In the genomic region with DNA sequence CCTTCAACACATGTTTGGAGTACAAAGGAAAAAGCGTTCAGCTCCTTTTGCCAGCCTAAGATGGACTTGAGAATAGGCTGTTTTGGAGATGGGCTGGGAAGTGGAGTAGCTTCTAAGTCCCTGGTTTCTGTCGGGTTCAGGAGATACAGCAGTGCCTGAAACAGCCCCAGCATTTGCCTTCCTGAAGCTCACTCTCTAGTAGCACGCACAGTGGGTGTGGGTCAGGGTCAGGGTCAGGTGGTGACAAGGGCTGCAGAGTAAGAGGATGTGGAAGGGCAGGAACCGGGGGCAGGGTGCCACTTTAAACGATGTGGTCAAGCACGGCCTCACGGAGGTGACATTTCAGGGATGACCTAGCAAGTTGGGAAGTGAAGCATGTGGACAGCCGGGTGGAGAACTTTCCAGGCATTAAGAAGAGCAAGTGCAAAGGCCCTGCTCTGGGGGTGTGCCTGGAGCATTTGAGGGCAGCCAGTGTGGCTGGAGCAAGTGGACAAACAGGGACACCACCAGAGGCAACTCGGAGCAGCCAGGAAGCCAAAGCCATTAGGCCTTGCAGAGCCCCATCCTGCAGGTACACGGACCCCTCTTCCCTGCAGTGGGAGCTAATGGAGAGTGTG, we compare ENCODE assay signal across 23 cellular contexts.
"Had no signal": no experiment of that assay in that cellular context is flagged by ENCODE, and none has a peak within 500 bp of the region (broad histone marks: within the 10 kb centered on the region; RNA-seq: fewer than 3 reads in every experiment).

No MANE protein-coding gene starts in this region.

- H3K27me3 ChIP-seq: dorsolateral prefrontal cortex, right atrium auricular region, sigmoid colon, stomach, thyroid gland had no signal

- H3K4me3 ChIP-seq: dorsolateral prefrontal cortex, esophagus squamous epithelium, prostate gland, right atrium auricular region, sigmoid colon, stomach, thyroid gland had no signal

- H3K4me1 Mint-ChIP-seq: immature natural killer cell; naive thymus-derived CD4-positive, alpha-beta T cell; stimulated activated effector memory CD8-positive, alpha-beta T cell treated with anti-CD3 and anti-CD28 coated beads, Interleukin-12 subunit alpha, Interleukin-12 subunit beta, amount 100 ng/mL, for 72 hours had no signal

- H3K9me3 ChIP-seq: esophagus squamous epithelium, prostate gland, right atrium auricular region, sigmoid colon, thyroid gland had no signal

- H3K9me3 Mint-ChIP-seq: stimulated activated effector memory CD8-positive, alpha-beta T cell treated with anti-CD3 and anti-CD28 coated beads, Interleukin-12 subunit alpha, Interleukin-12 subunit beta, amount 100 ng/mL, for 72 hours had no signal

- H3K36me3 ChIP-seq: esophagus squamous epithelium, prostate gland, right atrium auricular region, sigmoid colon, stomach, thyroid gland had no signal

- H3K4me1 ChIP-seq: prostate gland had no signal

- DNase-seq: central memory CD4-positive, alpha-beta T cell; dorsolateral prefrontal cortex; effector CD8-positive, alpha-beta T cell; esophagus squamous epithelium; foreskin melanocyte; hypothalamus; immature natural killer cell; midbrain; naive thymus-derived CD4-positive, alpha-beta T cell; sigmoid colon; stimulated activated CD4-positive, alpha-beta T cell treated with anti-CD3 and anti-CD28 coated beads, Interleukin-2, amount 100 ng/mL, for 24 hours; stimulated activated CD4-positive, alpha-beta T cell treated with anti-CD3 and anti-CD28 coated beads, Interleukin-4, amount 100 ng/mL, for 24 hours; stimulated activated naive CD4-positive, alpha-beta T cell treated with Interleukin-2 at 50 U/mL for 16 hours; stomach; thyroid gland; trophoblast cell had no signal

- H3K36me3 Mint-ChIP-seq: immature natural killer cell; naive thymus-derived CD4-positive, alpha-beta T cell; stimulated activated effector memory CD8-positive, alpha-beta T cell treated with anti-CD3 and anti-CD28 coated beads, Interleukin-12 subunit alpha, Interleukin-12 subunit beta, amount 100 ng/mL, for 72 hours had no signal

- FAIRE-seq: colon, endothelial cell of umbilical vein, keratinocyte had no signal

- H3K27ac ChIP-seq: prostate gland, right atrium auricular region, stomach, thyroid gland had no signal

- ATAC-seq: left lobe of liver; naive thymus-derived CD4-positive, alpha-beta T cell; stimulated activated effector memory CD8-positive, alpha-beta T cell treated with anti-CD3 and anti-CD28 coated beads, Interleukin-12 subunit alpha, Interleukin-12 subunit beta, amount 100 ng/mL, for 72 hours had no signal

- H3K4me3 Mint-ChIP-seq: immature natural killer cell; naive thymus-derived CD4-positive, alpha-beta T cell; stimulated activated effector memory CD8-positive, alpha-beta T cell treated with anti-CD3 and anti-CD28 coated beads, Interleukin-12 subunit alpha, Interleukin-12 subunit beta, amount 100 ng/mL, for 72 hours had no signal

- H3K27ac Mint-ChIP-seq: immature natural killer cell; naive thymus-derived CD4-positive, alpha-beta T cell; stimulated activated effector memory CD8-positive, alpha-beta T cell treated with anti-CD3 and anti-CD28 coated beads, Interleukin-12 subunit alpha, Interleukin-12 subunit beta, amount 100 ng/mL, for 72 hours had no signal
